In genomic region chr4:77861500-77861899, GRCh38 we compare ENCODE assay signal across 8 cellular contexts. TPM values are rescaled to one million over a fixed set of nuclear protein-coding genes. Genes with fewer than 3 reads are reported as not detected.
DNase-seq lines count a peak whose midpoint lies in the region; ATAC-seq and TF ChIP-seq lines count a peak whose summit lies in the region.

No MANE protein-coding gene starts in this region.

- H3K4me3 Mint-ChIP-seq in progenitor cell of endocrine pancreas (ENCODE audit: low read depth) = peak overlapping the region; percentile 87

- H3K4me3 ChIP-seq in GM06990 (replicated peaks; ENCODE audit: low read depth, low read length) (peak overlapping the region; percentile 87), NB4 (ENCODE audit: low read depth, low read length) (peak overlapping the region; percentile 94), endocrine pancreas (ENCODE audit: control insufficient read depth, insufficient read depth, low read length) (peak overlapping the region; percentile 99)

- H3K27me3 ChIP-seq in GM06990 (replicated peaks; ENCODE audit: control insufficient read depth, insufficient read depth, low read length) = no peaks in the 10 kb centered on the region
- no peaks in the 10 kb centered on the region for H3K27me3 ChIP-seq in endocrine pancreas (ENCODE audit: control insufficient read depth, insufficient read depth, low read length)

- peaks cover 4% of the 10 kb centered on the region for H3K36me3 Mint-ChIP-seq in progenitor cell of endocrine pancreas (ENCODE audit: insufficient read depth)

- no peaks in the 10 kb centered on the region for H3K4me1 ChIP-seq in endocrine pancreas (ENCODE audit: control insufficient read depth, insufficient read depth, low read length)

- H3K9ac ChIP-seq in endocrine pancreas (ENCODE audit: control insufficient read depth, insufficient read depth, low read length) = no peak overlapping the region

- H3K27me3 Mint-ChIP-seq in progenitor cell of endocrine pancreas = peaks cover 2% of the 10 kb centered on the region

- peaks cover 12% of the 10 kb centered on the region for H3K4me1 Mint-ChIP-seq in progenitor cell of endocrine pancreas (ENCODE audit: low read depth)

- H3K27ac Mint-ChIP-seq in progenitor cell of endocrine pancreas = peak overlapping the region; percentile 99

- no peaks in the 10 kb centered on the region for H3K36me3 ChIP-seq in GM06990 (ENCODE audit: control insufficient read depth, insufficient read depth, low read length)
- no peaks in the 10 kb centered on the region for H3K36me3 ChIP-seq in endocrine pancreas (ENCODE audit: control insufficient read depth, insufficient read depth, low read length)

- no peak for DNase-seq in GM06990 (ENCODE audit: extremely low read depth, insufficient read length)
- no peak for DNase-seq in NB4 (ENCODE audit: low read depth)
- no peak for DNase-seq in progenitor cell of endocrine pancreas (ENCODE audit: low spot score, unreplicated experiment)
- DNase-seq in SIG-M5 treated with dmso at 0.1 percent for 504 hours (lab: John Stamatoyannopoulos, UW; ENCODE audit: unreplicated experiment) = no peak
- no peak for DNase-seq in activated CD8-positive, alpha-beta memory T cell treated with anti-CD3 and anti-CD28 coated beads, Interleukin-2, amount 50 U/mL, for 48 hours

- no peaks in the 10 kb centered on the region for H3K9me3 Mint-ChIP-seq in progenitor cell of endocrine pancreas (ENCODE audit: low read depth)

- ATAC-seq in HG02642 (IDR thresholded peaks at IDR 0.05; ENCODE audit: poor library complexity, unreplicated experiment) = no peak
- ATAC-seq in GM19328 (IDR thresholded peaks at IDR 0.05; ENCODE audit: unreplicated experiment) = no peak

- no peak for TF ChIP-seq CTCF in GM06990 (IDR thresholded peaks at IDR 0.05; ENCODE audit: insufficient read depth, low read length, poor library complexity, severe bottlenecking)
- no peak for TF ChIP-seq CTCF in NB4 (IDR thresholded peaks at IDR 0.05; ENCODE audit: low read depth, low read length)
- TF ChIP-seq CTCF in progenitor cell of endocrine pancreas (IDR thresholded peaks at IDR 0.05; ENCODE audit: unreplicated experiment) = no peak

- H3K9me3 ChIP-seq in endocrine pancreas (ENCODE audit: control insufficient read depth, low read length) = no peaks in the 10 kb centered on the region

- no peak for TF ChIP-seq POLR2A in NB4 (IDR thresholded peaks at IDR 0.05; ENCODE audit: extremely low read depth, insufficient read length)

RNA-seq across cellular contexts. Expression of gene MRPL1, which starts 1.1 kb away (rescaled TPM):
- 25.7 and 32.7 TPM in 2 replicates for total RNA-seq in progenitor cell of endocrine pancreas

RNA-seq across cellular contexts. Expression of gene CNOT6L, which starts 42.3 kb away (rescaled TPM):
- 39.7 and 42.4 TPM in 2 replicates for total RNA-seq in progenitor cell of endocrine pancreas
